22 cellular contexts compared by ENCODE assay signal in the genomic region with DNA sequence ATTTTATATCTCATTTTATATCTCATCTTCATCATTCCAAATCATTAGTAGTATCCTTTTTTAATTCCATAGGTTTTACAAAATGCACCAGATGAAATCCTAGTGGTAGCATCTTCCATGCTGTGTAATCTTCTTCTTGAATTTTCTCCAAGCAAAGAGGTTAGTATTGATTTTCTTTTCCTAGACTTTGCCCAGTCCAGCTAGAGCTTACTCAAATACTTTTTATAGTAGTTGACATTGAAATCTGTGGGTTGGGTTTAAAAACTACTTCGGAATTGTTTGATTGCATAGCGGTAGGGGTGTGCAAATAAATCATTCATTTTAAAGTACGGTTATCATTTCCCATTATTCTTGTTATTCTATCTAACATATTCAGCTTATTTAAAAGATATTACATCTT.
"Had no signal": no experiment of that assay in that cellular context is flagged by ENCODE, and none has a peak within 500 bp of the region (broad histone marks: within the 10 kb centered on the region; RNA-seq: fewer than 3 reads in every experiment).

No MANE protein-coding gene starts in this region.

- H3K36me3 ChIP-seq: colonic mucosa had no signal

- H3K9me3 ChIP-seq: colonic mucosa, esophagus squamous epithelium, gastrocnemius medialis, heart right ventricle, left ventricle myocardium inferior, lower lobe of right lung, mucosa of descending colon had no signal

- H3K27me3 ChIP-seq: colonic mucosa, esophagus squamous epithelium, gastrocnemius medialis, heart right ventricle had no signal

- ATAC-seq: effector memory CD8-positive, alpha-beta T cell; esophagus mucosa; gastrocnemius medialis; heart right ventricle; left cardiac atrium; lower lobe of right lung; mucosa of descending colon had no signal

- H3K4me3 ChIP-seq: colonic mucosa, esophagus squamous epithelium, gastrocnemius medialis, heart right ventricle, left ventricle myocardium inferior, lower lobe of right lung, mucosa of descending colon had no signal

- DNase-seq: colonic mucosa; cortex of kidney; effector CD8-positive, alpha-beta T cell; effector memory CD8-positive, alpha-beta T cell; endodermal cell; erythroblast; esophagus squamous epithelium; foreskin fibroblast; foreskin melanocyte; gastrocnemius medialis; glutamatergic neuron; head of caudate nucleus; heart right ventricle; hippocampal formation; left cardiac atrium; left ventricle myocardium inferior; lower lobe of right lung; mesenchymal stem cell; mucosa of descending colon; naive B cell had no signal

- H3K4me1 ChIP-seq: colonic mucosa, esophagus squamous epithelium, gastrocnemius medialis, heart right ventricle, left ventricle myocardium inferior, lower lobe of right lung had no signal

- H3K27ac ChIP-seq: colonic mucosa, epithelial cell of prostate, esophagus squamous epithelium, gastrocnemius medialis, heart right ventricle, left ventricle myocardium inferior, lower lobe of right lung had no signal
